ENCODE assay signal across 8 cellular contexts in genomic region chr12:8026282-8026637, GRCh38. TPM values are rescaled to one million over a fixed set of nuclear protein-coding genes. Genes with fewer than 3 reads are reported as not detected.
DNase-seq lines count a peak whose midpoint lies in the region; ATAC-seq and TF ChIP-seq lines count a peak whose summit lies in the region.

No MANE protein-coding gene starts in this region.

- H3K36me3 ChIP-seq in CD8-positive, alpha-beta memory T cell (ENCODE audit: insufficient read depth, low read length), result no peaks in the 10 kb centered on the region
- H3K36me3 ChIP-seq in right lobe of liver, result no peaks in the 10 kb centered on the region
- no peaks in the 10 kb centered on the region for H3K36me3 ChIP-seq in transverse colon

- TF ChIP-seq CTCF in MCF 10A (IDR thresholded peaks at IDR 0.05; ENCODE audit: unreplicated experiment) (no peak), right lobe of liver (IDR thresholded peaks at IDR 0.05) (no peak), transverse colon (IDR thresholded peaks at IDR 0.05) (no peak), GM10248 (IDR thresholded peaks at IDR 0.05; ENCODE audit: control extremely low read depth, extremely low read depth, low read depth, missing control alignments) (no peak)

- TF ChIP-seq POLR2A in right lobe of liver (IDR thresholded peaks at IDR 0.05), result peak; percentile 48
- no peak for TF ChIP-seq POLR2A in transverse colon (IDR thresholded peaks at IDR 0.05)

- H3K4me1 ChIP-seq in CD8-positive, alpha-beta memory T cell (ENCODE audit: insufficient read depth, low read length), result peaks cover 16% of the 10 kb centered on the region
- H3K4me1 ChIP-seq in right lobe of liver, result no peaks in the 10 kb centered on the region
- H3K4me1 ChIP-seq in transverse colon, result peaks cover 0 to 6% (median 3%) of the 10 kb centered on the region in 4 donors

- peak overlapping the region; percentile 99 for H3K27ac ChIP-seq in CD8-positive, alpha-beta memory T cell (ENCODE audit: low read depth, low read length)
- peak overlapping the region; percentile 99 to 100 (median 99) for H3K27ac ChIP-seq in right lobe of liver
- H3K27ac ChIP-seq in transverse colon, result peak overlapping the region; percentile 99 to 100 (median 100)

- H3K27me3 Mint-ChIP-seq in CD8-positive, alpha-beta memory T cell, result peaks cover 0 to 3% of the 10 kb centered on the region in 2 donors
- H3K27me3 Mint-ChIP-seq in MCF 10A (ENCODE audit: insufficient read depth, unreplicated experiment), result no peaks in the 10 kb centered on the region

- 0% methylated on average over 11 of the region's 11 CpGs for WGBS in right lobe of liver (ENCODE audit: insufficient coverage, low coverage, low lambda C conversion rate, missing lambda C conversion rate)
- 1 to 2% methylated on average over 7 to 11 of the region's 11 CpGs for WGBS in transverse colon (ENCODE audit: low coverage in 1 of 2), 2 donors

- intact Hi-C loops in MCF 10A (cut with micrococcal nuclease), result no loop called here
- intact Hi-C loops in right lobe of liver (cut with DNase I), result no loop called here
- intact Hi-C loops in transverse colon (cut with DNase I; ENCODE audit: low total_unique reads), result no loop called here

- ATAC-seq in GM21360 (IDR thresholded peaks at IDR 0.05; ENCODE audit: unreplicated experiment) (peak; percentile 23), HG03558 (IDR thresholded peaks at IDR 0.05; ENCODE audit: extremely low read depth, unreplicated experiment) (peak; percentile 8), right lobe of liver (peak; percentile 40 to 57 (median 48))

- BruUV-seq in MCF 10A (replicated peaks; lab: Mats Ljungman, UMichigan), result no TSS peak

- peaks cover 18 to 28% (median 20%) of the 10 kb centered on the region in 3 donors for H3K4me1 Mint-ChIP-seq in CD8-positive, alpha-beta memory T cell
- H3K4me1 Mint-ChIP-seq in MCF 10A (ENCODE audit: insufficient read depth, unreplicated experiment), result no peaks in the 10 kb centered on the region

- in situ Hi-C loops in transverse colon (cut with MboI; ENCODE audit: low pct_ligation_motif_present in 1 of 4, low pct_unique_long_range_greater_than_20kb in 1 of 4, low sequenced_read_pairs in 3 of 4), result no loop called here

- H3K4me3 Mint-ChIP-seq in CD8-positive, alpha-beta memory T cell, result peak overlapping the region; percentile 89 to 98 (median 96)
- peak overlapping the region; percentile 99 for H3K4me3 Mint-ChIP-seq in MCF 10A (ENCODE audit: unreplicated experiment)

- POLR2A ChIA-PET in CD8-positive, alpha-beta memory T cell (lab: Charles Lee), result interaction anchor here (0.7 kb wide), 1 partner anchor 88 kb away, joined by 3 read pairs; no protein-coding TSS in a partner anchor
- POLR2A ChIA-PET in MCF 10A (lab: Yijun Ruan, JAX), result interaction anchor here (0.7 to 2.0 kb wide), 5 partner anchors 15 to 174 kb away, joined by 3 to 6 read pairs (median 4); no protein-coding TSS in a partner anchor
- POLR2A ChIA-PET in GM10248 (lab: Yijun Ruan, JAX), result no interaction called here

- H3K27me3 ChIP-seq in CD8-positive, alpha-beta memory T cell (ENCODE audit: insufficient read depth, low read length, poor library complexity, severe bottlenecking), result no peaks in the 10 kb centered on the region
- H3K27me3 ChIP-seq in right lobe of liver (no peaks in the 10 kb centered on the region), transverse colon (peaks cover 2% of the 10 kb centered on the region)

- no peak for DNase-seq in CD8-positive, alpha-beta memory T cell
- DNase-seq in MCF 10A (ENCODE audit: unreplicated experiment) (no peak), right lobe of liver (peak in 1 of 3 donors; percentile 55), transverse colon (no peak), GM10248 (ENCODE audit: extremely low spot score) (no peak), iPS-NIHi7 (ENCODE audit: extremely low spot score) (no peak)

- H3K9me3 ChIP-seq in CD8-positive, alpha-beta memory T cell (ENCODE audit: low read length), result no peaks in the 10 kb centered on the region
- H3K9me3 ChIP-seq in right lobe of liver (no peaks in the 10 kb centered on the region), transverse colon (no peaks in the 10 kb centered on the region)

- TF ChIP-seq EP300 in transverse colon (IDR thresholded peaks at IDR 0.05; ENCODE audit: low read depth), result no peak

- peak overlapping the region; percentile 97 to 100 (median 100) for H3K27ac Mint-ChIP-seq in CD8-positive, alpha-beta memory T cell
- peak overlapping the region; percentile 100 for H3K27ac Mint-ChIP-seq in MCF 10A (ENCODE audit: low read depth, unreplicated experiment)

- H3K36me3 Mint-ChIP-seq in CD8-positive, alpha-beta memory T cell, result peaks cover 0 to 19% (median 0%) of the 10 kb centered on the region in 3 donors
- peaks cover 10% of the 10 kb centered on the region for H3K36me3 Mint-ChIP-seq in MCF 10A (ENCODE audit: insufficient read depth, unreplicated experiment)

- H3K9me3 Mint-ChIP-seq in CD8-positive, alpha-beta memory T cell, result no peaks in the 10 kb centered on the region
- H3K9me3 Mint-ChIP-seq in MCF 10A (ENCODE audit: unreplicated experiment), result no peaks in the 10 kb centered on the region

- peak overlapping the region; percentile 91 for H3K4me3 ChIP-seq in CD8-positive, alpha-beta memory T cell (ENCODE audit: low read length)
- H3K4me3 ChIP-seq in right lobe of liver (peak overlapping the region; percentile 49 to 82 (median 74)), transverse colon (peak overlapping the region; percentile 48 to 82 (median 69))

- CTCF ChIA-PET in CD8-positive, alpha-beta memory T cell (lab: Charles Lee), result interaction anchor here (1.0 to 1.2 kb wide), 2 partner anchors 19 to 93 kb away, joined by 3 read pairs; no protein-coding TSS in a partner anchor
- CTCF ChIA-PET in MCF 10A (lab: Yijun Ruan, JAX) (no interaction called here), GM10248 (lab: Yijun Ruan, JAX) (no interaction called here)

RNA-seq across cellular contexts. Expression of gene FOXJ2, which starts 6.3 kb away (rescaled TPM):
- total RNA-seq in CD8-positive, alpha-beta memory T cell, result 10 to 100 TPM; 22.3 to 22.5 TPM
- 18.3 TPM for polyA plus RNA-seq in CD8-positive, alpha-beta memory T cell
- total RNA-seq in MCF 10A (2022) (19.7 and 21.1 TPM in 2 replicates), right lobe of liver (1 to 10 TPM; 4.4 to 5.7 (median 4.8) TPM), transverse colon (10 to 100 TPM; 11.6 to 15.7 (median 12.5) TPM)

RNA-seq across cellular contexts. Expression of gene C3AR1, which starts 39.9 kb away (rescaled TPM):
- 1 to 10 TPM; 1.2 to 2.0 TPM for total RNA-seq in CD8-positive, alpha-beta memory T cell
- 15.5 TPM for polyA plus RNA-seq in CD8-positive, alpha-beta memory T cell
- total RNA-seq in MCF 10A (2022), result not detected in 2 replicates
- 10 to 100 TPM in 1 of 6 experiments, 1 to 10 TPM in 5; 2.0 to 11.9 (median 3.8) TPM for total RNA-seq in right lobe of liver
- 1 to 10 TPM; 2.4 to 9.4 (median 3.6) TPM for total RNA-seq in transverse colon

RNA-seq across cellular contexts. Expression of gene NECAP1, which starts 55.8 kb away (rescaled TPM):
- total RNA-seq in CD8-positive, alpha-beta memory T cell, result 10 to 100 TPM; 27.1 to 34.0 TPM
- polyA plus RNA-seq in CD8-positive, alpha-beta memory T cell, result 21.2 TPM
- total RNA-seq in MCF 10A (2022) (53.7 and 59.3 TPM in 2 replicates), right lobe of liver (10 to 100 TPM; 12.9 to 32.1 (median 17.1) TPM), transverse colon (10 to 100 TPM in 3 of 4 donors, 1 to 10 TPM in 1; 3.0 to 41.6 (median 36.3) TPM)
